8 cellular contexts compared by ENCODE assay signal in the genomic region with DNA sequence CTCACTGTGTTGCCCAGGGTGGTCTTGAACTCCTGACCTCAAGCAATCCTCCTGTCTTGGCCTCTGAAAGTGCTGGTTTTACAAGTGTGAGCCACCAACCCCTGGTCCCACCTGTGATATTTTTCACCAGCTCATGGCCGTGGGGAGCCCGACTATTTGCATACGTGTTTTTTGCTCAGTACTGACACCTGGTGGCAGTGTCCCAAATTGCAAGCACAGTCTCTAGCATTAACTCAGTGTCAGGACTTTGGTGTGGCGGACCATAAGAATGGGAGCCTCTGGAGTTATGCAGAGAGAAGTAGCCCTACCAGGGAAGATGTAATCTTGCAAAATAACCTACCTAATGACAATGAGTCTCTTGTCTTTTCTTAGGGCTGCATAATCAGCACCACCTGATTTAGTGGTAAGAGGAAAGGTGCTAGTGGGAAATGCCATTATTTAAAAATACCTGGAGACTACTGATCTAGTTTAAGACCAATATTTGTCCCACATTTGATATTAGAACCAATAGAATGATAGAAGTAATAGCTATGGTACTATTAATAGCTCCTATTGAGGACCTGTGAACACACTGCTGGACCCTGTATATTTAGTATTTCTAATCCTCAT.
DNase-seq lines count a peak whose midpoint lies in the region; ATAC-seq and TF ChIP-seq lines count a peak whose summit lies in the region.

No MANE protein-coding gene starts in this region.

- no peaks in the 10 kb centered on the region for H3K4me1 ChIP-seq in PC-9 (replicated peaks; ENCODE audit: insufficient read depth)

- H3F3A ChIP-seq in PC-9 (ENCODE audit: insufficient read depth, low read depth): no peaks in the 10 kb centered on the region

- TF ChIP-seq CTCF in PC-9 (conservative IDR thresholded peaks at IDR 0.05) (peak; percentile 82), choroid plexus epithelial cell (conservative IDR thresholded peaks at IDR 0.05; ENCODE audit: low read depth, low read length) (peak; percentile 71)

- H3K27ac ChIP-seq in PC-9: no peak overlapping the region

- H3K79me2 ChIP-seq in PC-9 (ENCODE audit: low read depth): no peaks in the 10 kb centered on the region

- ATAC-seq in GM21515 (IDR thresholded peaks at IDR 0.05; ENCODE audit: unreplicated experiment): no peak

- no TSS peak for BruUV-seq in PC-9 (replicated peaks; lab: Mats Ljungman, UMichigan)

- no peaks in the 10 kb centered on the region for H3K36me3 ChIP-seq in PC-9 (ENCODE audit: low read depth)

- H2AFZ ChIP-seq in PC-9: no peak overlapping the region

- CTCF ChIA-PET in PC-9 (lab: Charles Lee): no interaction called here

- no peak overlapping the region for H3K4me3 ChIP-seq in PC-9
- H3K4me3 ChIP-seq in choroid plexus epithelial cell (ENCODE audit: low read depth, low read length): no peak overlapping the region

- H3K9me2 ChIP-seq in PC-9 (ENCODE audit: insufficient read depth): no peaks in the 10 kb centered on the region

- H3K27me3 ChIP-seq in PC-9 (ENCODE audit: insufficient read depth, low read depth): no peaks in the 10 kb centered on the region

- no peaks in the 10 kb centered on the region for H4K20me1 ChIP-seq in PC-9 (ENCODE audit: insufficient read depth)

- peak; percentile 19 for DNase-seq in GM19238 (ENCODE audit: insufficient read length, low spot score)
- DNase-seq in PC-9: no peak
- no peak for DNase-seq in choroid plexus epithelial cell (ENCODE audit: low read depth)
- DNase-seq in stimulated activated CD4-positive, alpha-beta T cell treated with anti-CD3 and anti-CD28 coated beads, Interleukin-12 subunit alpha, Interleukin-12 subunit beta, amount 100 ng/mL, for 48 hours (ENCODE audit: low read depth in 2 of 3, low spot score in 1 of 3): peak; percentile 22 to 54 (median 32)
- DNase-seq in NCI-H748 (lab: John Stamatoyannopoulos, UW; ENCODE audit: unreplicated experiment): no peak
- DNase-seq in midbrain (lab: John Stamatoyannopoulos, UW): no peak
- DNase-seq in NCI-H187 treated with DMSO at 0.1 percent for 48 hours (lab: John Stamatoyannopoulos, UW): no peak

- intact Hi-C loops in PC-9 (cut with micrococcal nuclease; ENCODE audit: unreplicated experiment): no loop called here

- POLR2A ChIA-PET in PC-9 (lab: Charles Lee; ENCODE audit: unreplicated experiment): interaction anchor here (0.6 kb wide), 1 partner anchor 116 kb away, joined by 10 read pairs; no protein-coding TSS in a partner anchor

- H3K9me3 ChIP-seq in PC-9 (ENCODE audit: insufficient read depth, low read depth): peaks cover 6% of the 10 kb centered on the region; the same call in 1 of the 2 replicates

- no peak overlapping the region for H3K4me2 ChIP-seq in PC-9

Comparison
In these comparisons a context has a peak if more than half of its experiments do, and no peak if none do; other contexts are left out.
1. DNase-seq: peak in GM19238 (single experiment) and stimulated activated CD4-positive, alpha-beta T cell treated with anti-CD3 and anti-CD28 coated beads, Interleukin-12 subunit alpha, Interleukin-12 subunit beta, amount 100 ng/mL, for 48 hours (3 of 3); none in PC-9 (0 of 2), choroid plexus epithelial cell (single experiment), NCI-H748 (single experiment), midbrain (single experiment) and NCI-H187 treated with DMSO at 0.1 percent for 48 hours (single experiment).